16 cellular contexts compared by ENCODE assay signal in genomic region chr6:34230653-34231351, GRCh38. TPM values are rescaled to one million over a fixed set of nuclear protein-coding genes. Genes with fewer than 3 reads are reported as not detected.
DNase-seq lines count a peak whose midpoint lies in the region; ATAC-seq and TF ChIP-seq lines count a peak whose summit lies in the region.
"Had no signal": no experiment of that assay in that cellular context is flagged by ENCODE, and none has a peak within 500 bp of the region (broad histone marks: within the 10 kb centered on the region; RNA-seq: fewer than 3 reads in every experiment).

No MANE protein-coding gene starts in this region.

- H3K27me3 ChIP-seq in DND-41 (ENCODE audit: insufficient read depth, low read length, poor library complexity) (no peaks in the 10 kb centered on the region), neutrophil (no peaks in the 10 kb centered on the region), MM.1S (replicated peaks; ENCODE audit: insufficient read depth, low read length) (no peaks in the 10 kb centered on the region)
- H3K27me3 ChIP-seq: gastrocnemius medialis had no signal

- no peaks in the 10 kb centered on the region for H3K27me3 Mint-ChIP-seq in chondrocyte (ENCODE audit: low read depth)
- H3K27me3 Mint-ChIP-seq: natural killer cell treated with Interleukin-12 subunit alpha and Interleukin-12 subunit beta and Interleukin-15 and Interleukin-18, amount 100 ng/mL, for 72 hours had no signal

- H3K4me3 Mint-ChIP-seq in chondrocyte (ENCODE audit: unreplicated experiment), result no peak overlapping the region
- H3K4me3 Mint-ChIP-seq: natural killer cell treated with Interleukin-12 subunit alpha and Interleukin-12 subunit beta and Interleukin-15 and Interleukin-18, amount 100 ng/mL, for 72 hours; T-helper 1 cell treated with Interleukin-12 subunit alpha and Interleukin-12 subunit beta and Interleukin-4 antibody, amounts not matched to agents 30 μg/mL and 1 μg/mL, for 36 hours had no signal

- H3K4me1 ChIP-seq in DND-41 (ENCODE audit: insufficient read depth, low read length) (peaks cover 5% of the 10 kb centered on the region), neutrophil (ENCODE audit: control insufficient read depth in 1 of 2, insufficient read depth in 1 of 2, low read depth in 1 of 2, low read length in 1 of 2) (peaks cover 9 to 19% of the 10 kb centered on the region in 2 experiments), MM.1S (ENCODE audit: low read length) (no peaks in the 10 kb centered on the region)
- H3K4me1 ChIP-seq: gastrocnemius medialis had no signal

- no peaks in the 10 kb centered on the region for H4K20me1 ChIP-seq in DND-41 (ENCODE audit: insufficient read depth, low read length)
- no peaks in the 10 kb centered on the region for H4K20me1 ChIP-seq in MM.1S (ENCODE audit: insufficient read depth, low read length)

- no peaks in the 10 kb centered on the region for H3K36me3 ChIP-seq in DND-41 (ENCODE audit: insufficient read depth, low read length)
- no peaks in the 10 kb centered on the region for H3K36me3 ChIP-seq in neutrophil
- no peaks in the 10 kb centered on the region for H3K36me3 ChIP-seq in MM.1S (replicated peaks; ENCODE audit: insufficient read depth, low read length)
- H3K36me3 ChIP-seq: gastrocnemius medialis, thoracic aorta had no signal

- H3K9me3 Mint-ChIP-seq in chondrocyte (ENCODE audit: low read depth), result no peaks in the 10 kb centered on the region
- H3K9me3 Mint-ChIP-seq: natural killer cell treated with Interleukin-12 subunit alpha and Interleukin-12 subunit beta and Interleukin-15 and Interleukin-18, amount 100 ng/mL, for 72 hours; T-helper 1 cell treated with Interleukin-12 subunit alpha and Interleukin-12 subunit beta and Interleukin-4 antibody, amounts not matched to agents 30 μg/mL and 1 μg/mL, for 36 hours had no signal

- no peaks in the 10 kb centered on the region for H3K9me3 ChIP-seq in DND-41 (ENCODE audit: insufficient read depth, low read length, severe bottlenecking)
- H3K9me3 ChIP-seq in neutrophil, result no peaks in the 10 kb centered on the region
- no peaks in the 10 kb centered on the region for H3K9me3 ChIP-seq in MM.1S (replicated peaks; ENCODE audit: insufficient read depth, low read length)
- H3K9me3 ChIP-seq: gastrocnemius medialis, thoracic aorta had no signal

- H2AFZ ChIP-seq in DND-41 (ENCODE audit: low read depth, low read length), result peak overlapping the region; percentile 25; the same call in 1 of the 2 replicates
- no peak overlapping the region for H2AFZ ChIP-seq in MM.1S (ENCODE audit: low read length)

- H3K36me3 Mint-ChIP-seq in chondrocyte (ENCODE audit: low read depth), result no peaks in the 10 kb centered on the region
- H3K36me3 Mint-ChIP-seq: natural killer cell treated with Interleukin-12 subunit alpha and Interleukin-12 subunit beta and Interleukin-15 and Interleukin-18, amount 100 ng/mL, for 72 hours had no signal

- no peaks in the 10 kb centered on the region for H3K79me2 ChIP-seq in DND-41 (ENCODE audit: insufficient read depth, low read length)
- H3K79me2 ChIP-seq in MM.1S (ENCODE audit: low read length), result no peaks in the 10 kb centered on the region

- H3K9me2 ChIP-seq in MM.1S (replicated peaks; ENCODE audit: insufficient read depth, low read length), result no peaks in the 10 kb centered on the region

- no peak overlapping the region for H3K27ac ChIP-seq in DND-41 (ENCODE audit: low read length)
- H3K27ac ChIP-seq in neutrophil, result peak overlapping the region; percentile 38
- no peak overlapping the region for H3K27ac ChIP-seq in MM.1S (ENCODE audit: low read length)
- H3K27ac ChIP-seq: gastrocnemius medialis, thoracic aorta had no signal

- no peak for TF ChIP-seq RAD21 in Ishikawa (IDR thresholded peaks at IDR 0.05; ENCODE audit: low read depth)

- H3K4me1 Mint-ChIP-seq in chondrocyte (ENCODE audit: low read depth), result peaks cover under 1% of the 10 kb centered on the region

- TF ChIP-seq CTCF in DND-41 (IDR thresholded peaks at IDR 0.05; ENCODE audit: borderline replicate concordance, extremely low read depth, low read length, poor library complexity, severe bottlenecking) (no peak), chondrocyte (IDR thresholded peaks at IDR 0.05) (no peak), neutrophil (IDR thresholded peaks at IDR 0.05) (no peak), MM.1S (IDR thresholded peaks at IDR 0.05; ENCODE audit: low read length) (no peak)

- H3K4me3 ChIP-seq in DND-41 (ENCODE audit: low read depth in 1 of 2, low read length in 2 of 2) (no peak overlapping the region), neutrophil (ENCODE audit: low read depth in 1 of 2, low read length in 1 of 2) (no peak overlapping the region), MM.1S (ENCODE audit: low read length) (no peak overlapping the region)
- H3K4me3 ChIP-seq: gastrocnemius medialis, lung, thoracic aorta had no signal

- DNase-seq in DND-41 (no peak), chondrocyte (ENCODE audit: low spot score) (peak; percentile 50), MM.1S (no peak), cerebellar cortex (ENCODE audit: low spot score) (no peak)
- DNase-seq in stimulated activated CD4-positive, alpha-beta T cell treated with anti-CD3 and anti-CD28 coated beads, Interleukin-12 subunit alpha, Interleukin-12 subunit beta, amount 100 ng/mL, for 4 hours, result no peak
- DNase-seq: activated T-cell treated with anti-CD3 and anti-CD28 coated beads, Interleukin-2, amount 50 U/mL, for 1 hour; caudate nucleus; gastrocnemius medialis; RPMI8226 had no signal

- H3K27ac Mint-ChIP-seq in chondrocyte (ENCODE audit: unreplicated experiment), result no peak overlapping the region
- H3K27ac Mint-ChIP-seq: natural killer cell treated with Interleukin-12 subunit alpha and Interleukin-12 subunit beta and Interleukin-15 and Interleukin-18, amount 100 ng/mL, for 72 hours; T-helper 1 cell treated with Interleukin-12 subunit alpha and Interleukin-12 subunit beta and Interleukin-4 antibody, amounts not matched to agents 30 μg/mL and 1 μg/mL, for 36 hours had no signal

- H3K9ac ChIP-seq in DND-41 (ENCODE audit: low read depth, low read length), result no peak overlapping the region
- no peak overlapping the region for H3K9ac ChIP-seq in MM.1S (ENCODE audit: low read length)

- ATAC-seq in DND-41 (ENCODE audit: insufficient read depth, low read depth), result no peak
- no peak for ATAC-seq in HG03520 (IDR thresholded peaks at IDR 0.05; ENCODE audit: unreplicated experiment)
- ATAC-seq: gastrocnemius medialis; natural killer cell treated with Interleukin-12 subunit alpha and Interleukin-12 subunit beta and Interleukin-15 and Interleukin-18, amount 100 ng/mL, for 72 hours had no signal

- TF ChIP-seq EP300 in Ishikawa (IDR thresholded peaks at IDR 0.05; ENCODE audit: borderline replicate concordance), result no peak; the same call in 1 of the 2 replicates

- no peaks in the 10 kb centered on the region for H3F3A ChIP-seq in MM.1S (ENCODE audit: insufficient read depth, low read length)

- no peak overlapping the region for H3K4me2 ChIP-seq in DND-41 (ENCODE audit: insufficient read depth, low read length)
- no peak overlapping the region for H3K4me2 ChIP-seq in MM.1S (ENCODE audit: low read depth, low read length)

TF ChIP-seq in Ishikawa, 13 proteins besides CTCF, POLR2A, EP300 and RAD21:
- no peak for TF ChIP-seq TAF1 (IDR thresholded peaks at IDR 0.05; ENCODE audit: low read depth)
- peak; percentile 50; the same call in 1 of the 2 replicates for TF ChIP-seq MAX (IDR thresholded peaks at IDR 0.05)
- peak; percentile 21; the same call in 1 of the 2 replicates for TF ChIP-seq NFIC (IDR thresholded peaks at IDR 0.05)
- TF ChIP-seq EGR1 (IDR thresholded peaks at IDR 0.05), result no peak
TF ChIP-seq in Ishikawa: peak in this region for 2.

RNA-seq across cellular contexts. Expression of gene HMGA1, which starts 5.9 kb away (rescaled TPM):
- total RNA-seq in chondrocyte, result 33.4 to 55.2 TPM (median 37.8 TPM) in 3 replicates

RNA-seq across cellular contexts. Expression of gene SMIM29, which starts 18.0 kb away (rescaled TPM):
- 15.5 to 19.0 TPM (median 18.0 TPM) in 3 replicates for total RNA-seq in chondrocyte
